8 cellular contexts compared by ENCODE assay signal in the genomic region with DNA sequence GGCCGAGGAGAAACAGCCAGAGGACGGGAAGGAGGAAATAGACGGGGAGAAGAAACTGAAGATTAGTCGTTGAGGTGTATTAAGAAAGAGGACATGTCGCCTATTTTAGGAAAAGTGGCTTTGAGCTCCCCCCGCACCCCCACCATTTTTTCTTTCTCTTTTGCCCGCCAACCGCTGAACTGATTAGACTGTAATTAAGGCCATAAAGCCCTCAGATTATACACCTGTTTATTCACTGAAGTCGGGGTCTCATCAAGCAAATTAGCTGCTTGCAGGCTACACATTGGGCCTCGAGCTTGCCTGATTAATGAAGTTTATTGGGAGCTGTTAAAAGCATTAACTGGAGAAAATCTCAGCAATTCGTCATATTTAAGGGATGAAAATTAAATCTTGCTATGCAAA.
DNase-seq lines count a peak whose midpoint lies in the region; ATAC-seq and TF ChIP-seq lines count a peak whose summit lies in the region.

No MANE protein-coding gene starts in this region.

- TF ChIP-seq EP300 in SK-N-SH (IDR thresholded peaks at IDR 0.05; ENCODE audit: borderline replicate concordance in 1 of 2, low read depth in 1 of 2, low read length in 1 of 2), result no peak
- no peak for TF ChIP-seq EP300 in gastroesophageal sphincter (IDR thresholded peaks at IDR 0.05)

- H3K27ac ChIP-seq in SK-N-SH (ENCODE audit: low read depth in 2 of 2, low read length in 1 of 2) (peak overlapping the region in 1 of 2 experiments; percentile 17; a peak in 1 of 4 replicates), SJCRH30 (no peak overlapping the region), gastroesophageal sphincter (peak overlapping the region; percentile 78 to 84 (median 80)), spleen (no peak overlapping the region)

- no peaks in the 10 kb centered on the region for H3K9me2 ChIP-seq in SK-N-SH

- H3K79me2 ChIP-seq in SK-N-SH (ENCODE audit: insufficient read depth), result no peaks in the 10 kb centered on the region

- H3K4me1 ChIP-seq in SK-N-SH (ENCODE audit: control insufficient read depth in 1 of 2, insufficient read depth in 2 of 2, low read depth in 1 of 2, low read length in 1 of 2), result peaks cover 0 to 9% of the 10 kb centered on the region in 2 experiments; a peak in 2 of 4 replicates
- no peaks in the 10 kb centered on the region for H3K4me1 ChIP-seq in SJCRH30
- peaks cover 0 to 22% (median 0%) of the 10 kb centered on the region in 3 donors for H3K4me1 ChIP-seq in gastroesophageal sphincter
- H3K4me1 ChIP-seq in spleen, result peaks cover 0 to 26% (median 23%) of the 10 kb centered on the region in 6 donors

- intact Hi-C loops in spleen (cut with DNase I; ENCODE audit: low total_unique reads), result no loop called here

- WGBS in SK-N-SH (ENCODE audit: low lambda C conversion rate), result 9% methylated on average over 11 of the region's 11 CpGs
- WGBS in gastroesophageal sphincter (ENCODE audit: low coverage in 1 of 2), 2 donors, result 5 to 8% methylated on average over 9 to 11 of the region's 11 CpGs
- 1 to 4% (median 3%) methylated on average over 11 of the region's 11 CpGs for WGBS in spleen, 5 donors

- H3K27me3 ChIP-seq in SK-N-SH (ENCODE audit: insufficient read depth), result peaks cover 45% of the 10 kb centered on the region
- H3K27me3 ChIP-seq in SJCRH30, result peaks cover 19% of the 10 kb centered on the region
- peaks cover 82% of the 10 kb centered on the region for H3K27me3 ChIP-seq in gastroesophageal sphincter
- peaks cover 4 to 95% (median 69%) of the 10 kb centered on the region in 7 donors for H3K27me3 ChIP-seq in spleen (replicated peaks in 1 of 7)

- no peak for TF ChIP-seq RAD21 in SK-N-SH (IDR thresholded peaks at IDR 0.05; ENCODE audit: low read length)

- DNase-seq in SK-N-SH (no peak), SJCRH30 (no peak), spleen (no peak), RKO (ENCODE audit: low spot score) (no peak)
- DNase-seq in stimulated activated CD4-positive, alpha-beta T cell treated with anti-CD3 and anti-CD28 coated beads, Interleukin-12 subunit alpha, Interleukin-12 subunit beta, amount 100 ng/mL, for 4 hours, result no peak

- no peaks in the 10 kb centered on the region for H4K20me1 ChIP-seq in SK-N-SH (ENCODE audit: insufficient read depth)

- no peak for TF ChIP-seq CTCF in SK-N-SH (IDR thresholded peaks at IDR 0.05)
- no peak for TF ChIP-seq CTCF in gastroesophageal sphincter (IDR thresholded peaks at IDR 0.05)
- TF ChIP-seq CTCF in spleen (IDR thresholded peaks at IDR 0.05 in 8 of 11, conservative IDR thresholded peaks at IDR 0.05 in 3 of 11), result no peak

- H3K4me2 ChIP-seq in SK-N-SH, result peak overlapping the region; percentile 83

- peak overlapping the region; percentile 97 for H2AFZ ChIP-seq in SK-N-SH (ENCODE audit: low read depth)

- H3K4me3 ChIP-seq in SK-N-SH (ENCODE audit: low read depth in 2 of 2, low read length in 1 of 2) (peak overlapping the region; percentile 53 to 64), SJCRH30 (peak overlapping the region; percentile 55), gastroesophageal sphincter (peak overlapping the region; percentile 59 to 78), spleen (peak overlapping the region in 7 of 8 donors; percentile 22 to 69 (median 46))

- no peaks in the 10 kb centered on the region for H3K9me3 ChIP-seq in SK-N-SH
- no peaks in the 10 kb centered on the region for H3K9me3 ChIP-seq in SJCRH30 (replicated peaks)
- no peaks in the 10 kb centered on the region for H3K9me3 ChIP-seq in gastroesophageal sphincter
- no peaks in the 10 kb centered on the region for H3K9me3 ChIP-seq in spleen

- ATAC-seq in SK-N-SH treated with all-trans-retinoic acid at 6 μM for 48 hours (no peak; the same call in 1 of the 3 replicates), gastroesophageal sphincter (no peak), GM21367 (IDR thresholded peaks at IDR 0.05; ENCODE audit: unreplicated experiment) (no peak)

- H3F3A ChIP-seq in SK-N-SH (replicated peaks; ENCODE audit: insufficient read depth), result no peaks in the 10 kb centered on the region

- H3K36me3 ChIP-seq in SK-N-SH (replicated peaks in 1 of 2; ENCODE audit: control insufficient read depth in 1 of 2, insufficient read depth in 2 of 2, low read length in 1 of 2) (no peaks in the 10 kb centered on the region), SJCRH30 (no peaks in the 10 kb centered on the region), gastroesophageal sphincter (no peaks in the 10 kb centered on the region), spleen (no peaks in the 10 kb centered on the region)

- H3K9ac ChIP-seq in SK-N-SH, result peak overlapping the region; percentile 41; the same call in 1 of the 2 replicates

- CTCF ChIA-PET in SK-N-SH (lab: Yijun Ruan, JAX), result interaction anchor here (1.0 kb wide), 1 partner anchor 757 kb away, joined by 3 read pairs; no protein-coding TSS in a partner anchor

- POLR2A ChIA-PET in SK-N-SH (lab: Yijun Ruan, JAX), result no interaction called here

- TF ChIP-seq POLR2A in gastroesophageal sphincter (IDR thresholded peaks at IDR 0.05) (no peak), spleen (IDR thresholded peaks at IDR 0.05) (no peak)

TF ChIP-seq in SK-N-SH, 30 proteins besides CTCF, POLR2A, EP300 and RAD21 (continues in another document):
- no peak for TF ChIP-seq FOXM1 (IDR thresholded peaks at IDR 0.05; ENCODE audit: low read depth)
- no peak for TF ChIP-seq RCOR1 (IDR thresholded peaks at IDR 0.05; ENCODE audit: low read length)
- no peak for TF ChIP-seq NFIC (IDR thresholded peaks at IDR 0.05; ENCODE audit: borderline replicate concordance)
- no peak for TF ChIP-seq SIN3A (IDR thresholded peaks at IDR 0.05; ENCODE audit: borderline replicate concordance, low read depth, low read length)
- TF ChIP-seq CHD2 (IDR thresholded peaks at IDR 0.05; ENCODE audit: low read length, partially characterized antibody), result no peak
- TF ChIP-seq NRF1 (IDR thresholded peaks at IDR 0.05; ENCODE audit: low read depth, low read length), result no peak
- no peak for TF ChIP-seq RXRA (IDR thresholded peaks at IDR 0.05; ENCODE audit: borderline replicate concordance, low read depth)
- no peak for TF ChIP-seq ELF1 (IDR thresholded peaks at IDR 0.05)
- TF ChIP-seq, protein P1, sequence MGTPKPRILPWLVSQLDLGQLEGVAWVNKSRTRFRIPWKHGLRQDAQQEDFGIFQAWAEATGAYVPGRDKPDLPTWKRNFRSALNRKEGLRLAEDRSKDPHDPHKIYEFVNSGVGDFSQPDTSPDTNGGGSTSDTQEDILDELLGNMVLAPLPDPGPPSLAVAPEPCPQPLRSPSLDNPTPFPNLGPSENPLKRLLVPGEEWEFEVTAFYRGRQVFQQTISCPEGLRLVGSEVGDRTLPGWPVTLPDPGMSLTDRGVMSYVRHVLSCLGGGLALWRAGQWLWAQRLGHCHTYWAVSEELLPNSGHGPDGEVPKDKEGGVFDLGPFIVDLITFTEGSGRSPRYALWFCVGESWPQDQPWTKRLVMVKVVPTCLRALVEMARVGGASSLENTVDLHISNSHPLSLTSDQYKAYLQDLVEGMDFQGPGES (IDR thresholded peaks at IDR 0.05; ENCODE audit: low read depth, low read length), result no peak
- TF ChIP-seq JUND (IDR thresholded peaks at IDR 0.05), result no peak
- no peak for TF ChIP-seq POLR2AphosphoS5 (IDR thresholded peaks at IDR 0.05; ENCODE audit: low read depth, low read length)
- no peak for TF ChIP-seq USF2 (IDR thresholded peaks at IDR 0.05; ENCODE audit: borderline replicate concordance, low read depth, low read length)

TF ChIP-seq in SK-N-SH treated with all-trans-retinoic acid at 6 μM for 48 hours, 23 proteins besides CTCF, POLR2A, EP300 and RAD21:
- TF ChIP-seq SNAI2 (CRISPR knock-in tag; IDR thresholded peaks at IDR 0.05), result no peak

Comparison
In these comparisons a context has a peak if more than half of its experiments do, and no peak if none do; other contexts are left out.
1. H3K27ac ChIP-seq: peak in gastroesophageal sphincter (4 of 4); none in SJCRH30 (single experiment) and spleen (0 of 8).
2. Peak in every context shown above with its lines, with median percentiles within 50 percentile points of each other: H3K4me3 ChIP-seq.